9 cellular contexts compared by ENCODE assay signal in the genomic region with DNA sequence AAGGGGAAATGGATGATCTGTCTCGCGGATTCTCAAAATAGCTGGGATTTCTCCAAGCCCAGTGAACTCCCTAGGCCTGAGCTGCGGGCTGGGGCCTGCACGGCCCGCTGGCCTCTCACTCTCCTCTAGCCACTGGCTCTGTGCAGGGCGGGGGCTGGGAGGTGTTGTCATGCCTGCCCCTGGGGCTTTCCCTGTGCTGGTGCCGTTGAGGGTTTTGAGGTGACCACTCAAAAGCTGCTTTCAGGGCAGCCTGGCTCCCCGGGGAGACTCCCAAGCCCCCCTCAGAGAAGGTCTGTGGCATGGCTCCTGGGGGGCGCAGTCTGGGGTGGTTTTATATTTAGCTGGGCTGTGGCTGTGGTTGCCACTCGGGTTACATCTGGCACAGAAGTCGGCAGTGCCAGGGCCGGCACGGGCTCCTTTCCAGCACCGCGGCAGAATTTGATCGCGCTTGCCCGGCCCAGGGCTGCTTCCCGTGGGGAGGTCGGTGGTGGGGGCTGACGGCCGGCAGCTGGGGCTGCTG.
A peak's percentile ranks its signal among the peaks of the same experiment; 100 is the strongest.
DNase-seq lines count a peak whose midpoint lies in the region; ATAC-seq lines count a peak whose summit lies in the region.
"Had no signal": no experiment of that assay in that cellular context is flagged by ENCODE, and none has a peak within 500 bp of the region (broad histone marks: within the 10 kb centered on the region; RNA-seq: fewer than 3 reads in every experiment).

No MANE protein-coding gene starts in this region.

- H3K9me3 Mint-ChIP-seq in central memory CD8-positive, alpha-beta T cell: no peaks in the 10 kb centered on the region
- H3K9me3 Mint-ChIP-seq: T-helper 1 cell treated with Interleukin-12 subunit alpha and Interleukin-12 subunit beta and Interleukin-4 antibody, amounts not matched to agents 30 μg/mL and 1 μg/mL, for 36 hours had no signal

- peaks cover 27% of the 10 kb centered on the region for H3K4me1 Mint-ChIP-seq in central memory CD8-positive, alpha-beta T cell

- DNase-seq in central memory CD8-positive, alpha-beta T cell (ENCODE audit: low spot score in 2 of 2): no peak
- DNase-seq in kidney tubule cell (ENCODE audit: low spot score) (peak; percentile 57), stromal cell of bone marrow (ENCODE audit: low read depth) (peak; percentile 63), NCI-H69 (lab: John Stamatoyannopoulos, UW) (no peak)

- peaks cover 60% of the 10 kb centered on the region for H3K4me1 ChIP-seq in HUES6 (ENCODE audit: control insufficient read depth, insufficient read depth, low read length)

- peaks cover 15% of the 10 kb centered on the region for H3K36me3 Mint-ChIP-seq in central memory CD8-positive, alpha-beta T cell (ENCODE audit: insufficient read depth)

- no peaks in the 10 kb centered on the region for H3K27me3 Mint-ChIP-seq in central memory CD8-positive, alpha-beta T cell

- H3K9me3 ChIP-seq in HUES6 (ENCODE audit: control insufficient read depth, insufficient read depth, low read depth, low read length): no peaks in the 10 kb centered on the region

- H3K27ac ChIP-seq in HUES6 (ENCODE audit: low read depth, low read length): peak overlapping the region; percentile 64; the same call in 1 of the 2 replicates

- peak overlapping the region; percentile 46 for H3K4me3 Mint-ChIP-seq in central memory CD8-positive, alpha-beta T cell
- H3K4me3 Mint-ChIP-seq: T-helper 1 cell treated with Interleukin-12 subunit alpha and Interleukin-12 subunit beta and Interleukin-4 antibody, amounts not matched to agents 30 μg/mL and 1 μg/mL, for 36 hours had no signal

- no peaks in the 10 kb centered on the region for H3K27me3 ChIP-seq in HUES6 (ENCODE audit: control insufficient read depth, insufficient read depth, low read length)

- H3K27ac Mint-ChIP-seq in central memory CD8-positive, alpha-beta T cell (ENCODE audit: low read depth): peak overlapping the region; percentile 76
- H3K27ac Mint-ChIP-seq: T-helper 1 cell treated with Interleukin-12 subunit alpha and Interleukin-12 subunit beta and Interleukin-4 antibody, amounts not matched to agents 30 μg/mL and 1 μg/mL, for 36 hours had no signal

- H3K4me3 ChIP-seq in HUES6 (ENCODE audit: low read depth, low read length): no peak overlapping the region

- peak; percentile 16 for ATAC-seq in central memory CD8-positive, alpha-beta T cell (replicated peaks; ENCODE audit: extremely low read depth, poor library complexity, severe bottlenecking)
- no peak for ATAC-seq in HG02571 (IDR thresholded peaks at IDR 0.05; ENCODE audit: unreplicated experiment)
- no peak for ATAC-seq in GM18511 (IDR thresholded peaks at IDR 0.05; ENCODE audit: unreplicated experiment)
- no peak for ATAC-seq in GM21515 (IDR thresholded peaks at IDR 0.05; ENCODE audit: unreplicated experiment)

- no peak overlapping the region for H3K9ac ChIP-seq in HUES6 (ENCODE audit: low read length)

- peaks cover 16% of the 10 kb centered on the region for H3K36me3 ChIP-seq in HUES6 (ENCODE audit: control insufficient read depth, insufficient read depth, low read length)

Comparison
In these comparisons a context has a peak if more than half of its experiments do, and no peak if none do; other contexts are left out.
1. DNase-seq: peak in kidney tubule cell (single experiment) and stromal cell of bone marrow (single experiment); none in central memory CD8-positive, alpha-beta T cell (0 of 2) and NCI-H69 (single experiment).